In genomic region chr3:131973731-131974130, GRCh38 we compare ENCODE assay signal across 16 cellular contexts.
"Had no signal": no experiment of that assay in that cellular context is flagged by ENCODE, and none has a peak within 500 bp of the region (broad histone marks: within the 10 kb centered on the region; RNA-seq: fewer than 3 reads in every experiment).

No MANE protein-coding gene starts in this region.

- H3K36me3 ChIP-seq: pancreas, thyroid gland had no signal

- ATAC-seq: activated CD8-positive, alpha-beta memory T cell treated with anti-CD3 and anti-CD28 coated beads, Interleukin-2, amount 10 ng/mL, durations not matched to agents 7 days and 5 days; left cardiac atrium; pancreas; stimulated activated effector memory CD8-positive, alpha-beta T cell treated with anti-CD3 and anti-CD28 coated beads, Interleukin-12 subunit alpha, Interleukin-12 subunit beta, amount 100 ng/mL, for 72 hours had no signal

- H3K27ac ChIP-seq: pancreas, thyroid gland had no signal

- H3K4me1 ChIP-seq: pancreas had no signal

- H3K27me3 ChIP-seq: pancreas, thyroid gland had no signal

- H3K4me3 ChIP-seq: lung, pancreas, thyroid gland had no signal

- DNase-seq: activated CD4-positive, alpha-beta memory T cell treated with anti-CD3 and anti-CD28 coated beads for 36 hours; activated CD8-positive, alpha-beta memory T cell treated with anti-CD3 and anti-CD28 coated beads, Interleukin-2, amount 10 ng/mL, durations not matched to agents 7 days and 5 days; activated naive CD4-positive, alpha-beta T cell treated with anti-CD3 and anti-CD28 coated beads for 36 hours; activated T-cell treated with anti-CD3 and anti-CD28 coated beads, Interleukin-2, amount 50 U/mL, for 1 hour; central memory CD4-positive, alpha-beta T cell; cortex of kidney; effector CD8-positive, alpha-beta T cell; head of caudate nucleus; left cardiac atrium; naive B cell; pancreas; stimulated activated CD4-positive, alpha-beta T cell treated with anti-CD3 and anti-CD28 coated beads, Interleukin-12 subunit alpha, Interleukin-12 subunit beta, amount 100 ng/mL, for 4 hours; stimulated activated CD4-positive, alpha-beta T cell treated with anti-CD3 and anti-CD28 coated beads, Interleukin-2, amount 100 ng/mL, for 24 hours; thyroid gland had no signal

- H3K9me3 ChIP-seq: pancreas, thyroid gland had no signal
